ENCODE assay signal across 8 cellular contexts in the genomic region with DNA sequence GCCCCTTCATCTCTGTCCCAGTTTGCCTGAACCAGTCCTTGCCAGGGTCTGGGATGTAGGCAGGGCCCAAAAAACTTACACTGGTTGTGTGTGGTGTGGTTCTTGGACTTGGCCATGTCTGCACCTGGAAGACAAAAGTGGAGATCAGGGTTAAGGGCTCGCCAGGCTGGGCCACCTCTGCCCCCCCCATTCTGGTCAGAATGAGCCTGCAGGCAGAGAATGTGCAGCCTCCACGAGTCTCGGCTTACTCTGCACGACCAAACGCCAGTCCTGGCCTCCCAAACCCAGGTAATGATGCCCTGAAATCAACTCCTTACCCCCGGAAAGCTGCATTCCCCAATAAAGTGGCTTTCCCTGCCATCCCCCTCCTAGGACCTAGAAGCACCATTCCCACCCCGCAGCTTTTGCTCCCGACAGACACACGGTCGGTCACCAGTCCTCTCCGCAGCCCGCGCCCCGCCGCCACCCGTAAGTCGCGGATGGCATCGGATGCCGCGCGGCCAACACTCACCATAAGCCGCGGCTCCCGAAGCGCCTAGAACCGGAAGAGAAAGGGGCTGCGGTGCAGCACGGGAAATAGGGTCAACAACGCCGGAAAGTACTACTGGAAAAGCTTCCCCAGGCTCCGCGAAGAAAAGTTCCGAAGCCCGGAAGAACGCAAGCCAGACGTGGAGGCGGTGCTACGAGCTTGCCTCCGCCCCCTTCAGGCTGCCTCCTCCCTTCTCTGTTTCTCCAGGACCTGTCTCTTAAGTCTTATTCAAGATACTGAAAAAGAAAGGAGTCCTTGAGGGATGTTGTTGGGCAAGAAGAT. TPM values are rescaled to one million over a fixed set of nuclear protein-coding genes. Genes with fewer than 3 reads are reported as not detected.
DNase-seq lines count a peak whose midpoint lies in the region; ATAC-seq and TF ChIP-seq lines count a peak whose summit lies in the region.

A gene (minus strand): TSS at position 550 of the 811 bp plus-strand sequence. CDS start 434 bp downstream, at position 116.

- H3K9me3 ChIP-seq in BE2C, result no peaks in the 10 kb centered on the region

- H3K27ac ChIP-seq in cingulate gyrus (ENCODE audit: low read depth, low read length), result peak within 1 kb of the TSS; percentile 97

- peak; percentile 75 for ATAC-seq in HG03442 (IDR thresholded peaks at IDR 0.05; ENCODE audit: unreplicated experiment)
- peak; percentile 96 for ATAC-seq in left colon

- H3K4me1 ChIP-seq in BE2C, result peaks cover 5% of the 10 kb centered on the region; the same call in 1 of the 2 replicates

- no peaks in the 10 kb centered on the region for H3K27me3 ChIP-seq in BE2C

- TF ChIP-seq CTCF in BE2C (IDR thresholded peaks at IDR 0.05; ENCODE audit: low read depth, low read length), result peak; percentile 24

- peaks cover 40% of the 10 kb centered on the region for H3K36me3 ChIP-seq in BE2C

- peak within 1 kb of the TSS; percentile 97 for H3K4me3 ChIP-seq in BE2C (ENCODE audit: low read depth, low read length)

- intact Hi-C loops in left colon (cut with DNase I, micrococcal nuclease), result loop anchor here in 1 of 2 donors (5.0 kb wide), 1 partner anchor 137 kb away; no protein-coding TSS in a partner anchor

- DNase-seq in BE2C (peak; percentile 81), GM19238 (ENCODE audit: insufficient read length, low spot score) (peak; percentile 94), NCI-H526 (lab: John Stamatoyannopoulos, UW) (peak; percentile 80 to 95), left colon (peak; percentile 92 to 93)
- peak; percentile 88 to 92 for DNase-seq in activated CD4-positive, alpha-beta T cell treated with anti-CD3 and anti-CD28 coated beads for 4 hours
- DNase-seq in stimulated activated CD4-positive, alpha-beta T cell treated with anti-CD3 and anti-CD28 coated beads, Interleukin-1b, Interleukin-23, amount 100 ng/mL, for 4 hours (ENCODE audit: low read depth in 2 of 2), result peak; percentile 82 to 87

RNA-seq across cellular contexts. Expression of the gene that starts here (rescaled TPM):
- 1,880 TPM for polyA plus RNA-seq in BE2C (2012; ENCODE audit: insufficient read depth, insufficient read length, low read depth)
- 100 to 1,000 TPM; 894 to 910 TPM for total RNA-seq in left colon

Comparison
In these comparisons a context has a peak if more than half of its experiments do, and no peak if none do; other contexts are left out.
1. Peak in every context shown above with its lines: DNase-seq, ATAC-seq, H3K4me3 ChIP-seq and H3K27ac ChIP-seq.